Comparison of ENCODE assay signal across 22 cellular contexts in the genomic region with DNA sequence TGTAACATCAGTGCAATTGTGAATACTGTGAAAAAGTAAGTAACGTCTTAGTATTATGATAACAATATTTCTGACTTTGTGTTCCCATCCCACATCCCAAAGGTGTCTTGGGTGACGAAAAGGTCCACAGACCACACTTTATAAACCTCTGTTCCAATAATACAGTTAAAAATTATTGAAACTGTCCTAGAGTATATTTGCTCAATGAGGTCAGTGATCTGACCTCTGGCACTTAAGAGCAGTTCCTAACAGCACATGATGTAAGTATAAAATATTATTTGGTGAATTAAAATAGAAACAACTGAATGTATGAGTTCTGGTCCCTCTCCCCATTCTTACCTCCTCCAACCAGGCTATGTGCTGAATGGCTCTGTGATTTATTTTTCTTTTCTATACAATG.
DNase-seq lines count a peak whose midpoint lies in the region; TF ChIP-seq lines count a peak whose summit lies in the region.
"Had no signal": no experiment of that assay in that cellular context is flagged by ENCODE, and none has a peak within 500 bp of the region (broad histone marks: within the 10 kb centered on the region; RNA-seq: fewer than 3 reads in every experiment).

No MANE protein-coding gene starts in this region.

- H3K4me1 Mint-ChIP-seq in brain: peaks cover 30% of the 10 kb centered on the region
- H3K4me1 Mint-ChIP-seq: CD14-positive monocyte; CD4-positive, alpha-beta memory T cell; CD4-positive, CD25-positive, alpha-beta regulatory T cell; CD8-positive, alpha-beta memory T cell had no signal

- H4K8ac ChIP-seq in neuronal stem cell (ENCODE audit: low read depth, low read length): no peak overlapping the region

- peaks cover 4 to 16% of the 10 kb centered on the region in 2 donors for H3K4me1 ChIP-seq in neuronal stem cell (ENCODE audit: control insufficient read depth in 2 of 2, insufficient read depth in 1 of 2, low read depth in 1 of 2, low read length in 2 of 2)
- H3K4me1 ChIP-seq: BE2C, BLaER1 had no signal

- H3K27ac Mint-ChIP-seq in brain: peak overlapping the region in 3 of 5 experiments; percentile 59 to 93 (median 88)
- H3K27ac Mint-ChIP-seq: CD14-positive monocyte; CD4-positive, alpha-beta memory T cell; CD4-positive, CD25-positive, alpha-beta regulatory T cell; CD8-positive, alpha-beta memory T cell had no signal

- no peak for TF ChIP-seq CTCF in brain (conservative IDR thresholded peaks at IDR 0.05)
- no peak for TF ChIP-seq CTCF in neural cell (IDR thresholded peaks at IDR 0.05; ENCODE audit: poor library complexity, severe bottlenecking)
- TF ChIP-seq CTCF in GM10248 (IDR thresholded peaks at IDR 0.05; ENCODE audit: control extremely low read depth, extremely low read depth, low read depth, missing control alignments): no peak

- H3K9me2 ChIP-seq in neural cell (ENCODE audit: insufficient read depth, low read length): no peaks in the 10 kb centered on the region

- H3K27ac ChIP-seq in neural cell (ENCODE audit: low read length): peak overlapping the region; percentile 50
- no peak overlapping the region for H3K27ac ChIP-seq in neuronal stem cell (replicated peaks; ENCODE audit: low read length)
- H3K27ac ChIP-seq: BLaER1 had no signal

- H3K4me2 ChIP-seq in neural cell (ENCODE audit: low read length): no peak overlapping the region
- H3K4me2 ChIP-seq in neuronal stem cell (ENCODE audit: insufficient read depth, low read length, poor library complexity, severe bottlenecking): no peak overlapping the region
- H3K4me2 ChIP-seq: BLaER1 had no signal

- TF ChIP-seq EP300 in neural cell (conservative IDR thresholded peaks at IDR 0.05; ENCODE audit: poor library complexity, severe bottlenecking): no peak

- no peaks in the 10 kb centered on the region for H3K9me3 Mint-ChIP-seq in brain
- H3K9me3 Mint-ChIP-seq: CD14-positive monocyte had no signal

- no peak overlapping the region for H2AK5ac ChIP-seq in neuronal stem cell (ENCODE audit: low read depth, low read length)

- no peak overlapping the region for H2BK12ac ChIP-seq in neuronal stem cell (ENCODE audit: low read length)

- WGBS in neuronal stem cell (ENCODE audit: extremely low coverage in 2 of 2, insufficient read length in 2 of 2, insufficient replicate concordance in 1 of 2), 2 donors: no CpG with 5 or more reads among the region's 2 CpGs

- TF ChIP-seq RAD21 in neural cell (conservative IDR thresholded peaks at IDR 0.05): no peak

- H3F3A ChIP-seq in neural cell (ENCODE audit: insufficient read depth, low read length, poor library complexity, severe bottlenecking): no peaks in the 10 kb centered on the region

- H3K36me3 ChIP-seq in neural cell (ENCODE audit: insufficient read depth, low read length): no peaks in the 10 kb centered on the region
- no peaks in the 10 kb centered on the region for H3K36me3 ChIP-seq in neuronal stem cell (replicated peaks in 1 of 2; ENCODE audit: control insufficient read depth in 2 of 2, insufficient read depth in 2 of 2, low read length in 2 of 2)
- H3K36me3 ChIP-seq: BE2C, BLaER1 had no signal

- no peaks in the 10 kb centered on the region for H3K36me3 Mint-ChIP-seq in brain
- H3K36me3 Mint-ChIP-seq: CD14-positive monocyte; CD4-positive, alpha-beta memory T cell; CD4-positive, CD25-positive, alpha-beta regulatory T cell; CD8-positive, alpha-beta memory T cell had no signal

- no peaks in the 10 kb centered on the region for H3K79me1 ChIP-seq in neuronal stem cell (ENCODE audit: low read depth, low read length)

- POLR2A ChIA-PET in GM10248 (lab: Yijun Ruan, JAX): no interaction called here

- H3K79me2 ChIP-seq in neural cell (replicated peaks; ENCODE audit: insufficient read depth, low read length): no peaks in the 10 kb centered on the region

- no peak overlapping the region for H3K4me3 Mint-ChIP-seq in brain
- H3K4me3 Mint-ChIP-seq: CD14-positive monocyte; CD4-positive, alpha-beta memory T cell; CD4-positive, CD25-positive, alpha-beta regulatory T cell; CD8-positive, alpha-beta memory T cell had no signal

- H2BK120ac ChIP-seq in neuronal stem cell (ENCODE audit: low read depth, low read length): no peak overlapping the region

- no peak overlapping the region for H3K9ac ChIP-seq in neural cell (ENCODE audit: low read length)
- H3K9ac ChIP-seq in neuronal stem cell (ENCODE audit: low read depth, low read length, poor library complexity): no peak overlapping the region
- H3K9ac ChIP-seq: BLaER1 had no signal

- no peak for DNase-seq in neuronal stem cell (ENCODE audit: low spot score)
- no peak for DNase-seq in T-helper 1 cell
- no peak for DNase-seq in GM10248 (ENCODE audit: extremely low spot score)
- DNase-seq: 8988T; ACHN; BE2C; C1 segment of cervical spinal cord; CD4-positive, alpha-beta memory T cell; CD4-positive, CD25-positive, alpha-beta regulatory T cell; CD8-positive, alpha-beta memory T cell; COR-L47; DMS 273 treated with DMSO at 0.1 percent for 48 hours; DMS153; DMS53; DMS79; DND-41; EL; GDM1 had no signal

- no peak overlapping the region for H2BK5ac ChIP-seq in neuronal stem cell (ENCODE audit: low read length)

- CTCF ChIA-PET in GM10248 (lab: Yijun Ruan, JAX): interaction anchor here (1.0 kb wide), 1 partner anchor 28 kb away, joined by 3 read pairs; no protein-coding TSS in a partner anchor

- no peaks in the 10 kb centered on the region for H3K27me3 Mint-ChIP-seq in brain
- H3K27me3 Mint-ChIP-seq: CD4-positive, alpha-beta memory T cell; CD4-positive, CD25-positive, alpha-beta regulatory T cell; CD8-positive, alpha-beta memory T cell had no signal

- no peak overlapping the region for H3K23ac ChIP-seq in neuronal stem cell (ENCODE audit: low read depth, low read length, poor library complexity)

- H2AFZ ChIP-seq in neural cell (ENCODE audit: low read depth, low read length) (no peak overlapping the region), neuronal stem cell (ENCODE audit: low read length) (peak overlapping the region; percentile 41)

- H3K9me3 ChIP-seq in neural cell (ENCODE audit: low read length) (no peaks in the 10 kb centered on the region), neuronal stem cell (replicated peaks in 1 of 2; ENCODE audit: control insufficient read depth in 2 of 2, insufficient read depth in 1 of 2, low read depth in 1 of 2, low read length in 2 of 2) (no peaks in the 10 kb centered on the region)
- H3K9me3 ChIP-seq: BE2C, BLaER1 had no signal

- no peak overlapping the region for H3K4ac ChIP-seq in neuronal stem cell (ENCODE audit: low read length)

- H3K4me3 ChIP-seq in neural cell (ENCODE audit: low read length) (no peak overlapping the region), neuronal stem cell (ENCODE audit: low read length in 2 of 2) (no peak overlapping the region)
- H3K4me3 ChIP-seq: BLaER1 had no signal

- no peak overlapping the region for H2BK15ac ChIP-seq in neuronal stem cell (ENCODE audit: low read length)

- no peaks in the 10 kb centered on the region for H4K20me1 ChIP-seq in neural cell (ENCODE audit: insufficient read depth)
- H4K20me1 ChIP-seq: BLaER1 had no signal

- H3K14ac ChIP-seq in neuronal stem cell (ENCODE audit: low read length): no peak overlapping the region

- no peak overlapping the region for H3K18ac ChIP-seq in neuronal stem cell (ENCODE audit: low read length)

- H3K27me3 ChIP-seq in neural cell (ENCODE audit: insufficient read depth, low read depth, low read length) (no peaks in the 10 kb centered on the region), neuronal stem cell (ENCODE audit: control insufficient read depth in 3 of 3, insufficient read depth in 3 of 3, low read depth in 1 of 3, low read length in 3 of 3) (no peaks in the 10 kb centered on the region)
- H3K27me3 ChIP-seq: BE2C, BLaER1 had no signal

- H4K91ac ChIP-seq in neuronal stem cell (ENCODE audit: low read depth, low read length, poor library complexity): no peak overlapping the region

TF ChIP-seq in neural cell, 6 proteins besides CTCF, POLR2A, EP300 and RAD21:
- TF ChIP-seq POLR2AphosphoS5 (IDR thresholded peaks at IDR 0.05): no peak
- TF ChIP-seq, protein P1, sequence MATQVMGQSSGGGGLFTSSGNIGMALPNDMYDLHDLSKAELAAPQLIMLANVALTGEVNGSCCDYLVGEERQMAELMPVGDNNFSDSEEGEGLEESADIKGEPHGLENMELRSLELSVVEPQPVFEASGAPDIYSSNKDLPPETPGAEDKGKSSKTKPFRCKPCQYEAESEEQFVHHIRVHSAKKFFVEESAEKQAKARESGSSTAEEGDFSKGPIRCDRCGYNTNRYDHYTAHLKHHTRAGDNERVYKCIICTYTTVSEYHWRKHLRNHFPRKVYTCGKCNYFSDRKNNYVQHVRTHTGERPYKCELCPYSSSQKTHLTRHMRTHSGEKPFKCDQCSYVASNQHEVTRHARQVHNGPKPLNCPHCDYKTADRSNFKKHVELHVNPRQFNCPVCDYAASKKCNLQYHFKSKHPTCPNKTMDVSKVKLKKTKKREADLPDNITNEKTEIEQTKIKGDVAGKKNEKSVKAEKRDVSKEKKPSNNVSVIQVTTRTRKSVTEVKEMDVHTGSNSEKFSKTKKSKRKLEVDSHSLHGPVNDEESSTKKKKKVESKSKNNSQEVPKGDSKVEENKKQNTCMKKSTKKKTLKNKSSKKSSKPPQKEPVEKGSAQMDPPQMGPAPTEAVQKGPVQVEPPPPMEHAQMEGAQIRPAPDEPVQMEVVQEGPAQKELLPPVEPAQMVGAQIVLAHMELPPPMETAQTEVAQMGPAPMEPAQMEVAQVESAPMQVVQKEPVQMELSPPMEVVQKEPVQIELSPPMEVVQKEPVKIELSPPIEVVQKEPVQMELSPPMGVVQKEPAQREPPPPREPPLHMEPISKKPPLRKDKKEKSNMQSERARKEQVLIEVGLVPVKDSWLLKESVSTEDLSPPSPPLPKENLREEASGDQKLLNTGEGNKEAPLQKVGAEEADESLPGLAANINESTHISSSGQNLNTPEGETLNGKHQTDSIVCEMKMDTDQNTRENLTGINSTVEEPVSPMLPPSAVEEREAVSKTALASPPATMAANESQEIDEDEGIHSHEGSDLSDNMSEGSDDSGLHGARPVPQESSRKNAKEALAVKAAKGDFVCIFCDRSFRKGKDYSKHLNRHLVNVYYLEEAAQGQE (IDR thresholded peaks at IDR 0.05; ENCODE audit: borderline replicate concordance): no peak
- TF ChIP-seq EZH2 (IDR thresholded peaks at IDR 0.05; ENCODE audit: borderline replicate concordance, insufficient read depth, low read length, poor library complexity, severe bottlenecking): no peak
- no peak for TF ChIP-seq SMC3 (conservative IDR thresholded peaks at IDR 0.05; ENCODE audit: poor library complexity)
- no peak for TF ChIP-seq MXI1 (conservative IDR thresholded peaks at IDR 0.05; ENCODE audit: poor library complexity, severe bottlenecking)
- no peak for TF ChIP-seq TAF1 (IDR thresholded peaks at IDR 0.05; ENCODE audit: low read depth)
TF ChIP-seq in neural cell: peak in this region for 0.
